Comparison of ENCODE assay signal across 10 cellular contexts in genomic region chr17:43791589-43791988, GRCh38. TPM values are rescaled to one million over a fixed set of nuclear protein-coding genes. Genes with fewer than 3 reads are reported as not detected.
DNase-seq lines count a peak whose midpoint lies in the region; ATAC-seq, FAIRE-seq and TF ChIP-seq lines count a peak whose summit lies in the region.
"Had no signal": no experiment of that assay in that cellular context is flagged by ENCODE, and none has a peak within 500 bp of the region (broad histone marks: within the 10 kb centered on the region; RNA-seq: fewer than 3 reads in every experiment).

No MANE protein-coding gene starts in this region.

- no peak for ATAC-seq in HG03025 (IDR thresholded peaks at IDR 0.05; ENCODE audit: low FRiP score, unreplicated experiment)

- FAIRE-seq in D721Med (lab: Jason Lieb, UNC): peak; percentile 61

- no peaks in the 10 kb centered on the region for H3K9me2 ChIP-seq in SK-N-SH

- H3K79me2 ChIP-seq in SK-N-SH (ENCODE audit: insufficient read depth): no peaks in the 10 kb centered on the region

- H4K20me1 ChIP-seq in SK-N-SH (ENCODE audit: insufficient read depth): no peaks in the 10 kb centered on the region

- peaks cover 6% of the 10 kb centered on the region for H3F3A ChIP-seq in SK-N-SH (replicated peaks; ENCODE audit: insufficient read depth)

- H3K27me3 ChIP-seq in SK-N-SH (ENCODE audit: insufficient read depth) (no peaks in the 10 kb centered on the region), adrenal gland (no peaks in the 10 kb centered on the region)

- no peaks in the 10 kb centered on the region for H3K4me1 Mint-ChIP-seq in chondrocyte (ENCODE audit: low read depth)

- no peak for TF ChIP-seq CTCF in D721Med (IDR thresholded peaks at IDR 0.05; ENCODE audit: insufficient read depth, missing control alignments)
- TF ChIP-seq CTCF in SK-N-SH (IDR thresholded peaks at IDR 0.05): no peak
- no peak for TF ChIP-seq CTCF in chondrocyte (IDR thresholded peaks at IDR 0.05)
- TF ChIP-seq CTCF in adrenal gland (IDR thresholded peaks at IDR 0.05): no peak

- H3K4me2 ChIP-seq in SK-N-SH: no peak overlapping the region

- H3K4me3 ChIP-seq in SK-N-SH (ENCODE audit: low read depth in 2 of 2, low read length in 1 of 2): no peak overlapping the region; a peak in 1 of 4 replicates
- H3K4me3 ChIP-seq in adrenal gland: no peak overlapping the region

- H3K36me3 ChIP-seq in SK-N-SH (replicated peaks in 1 of 2; ENCODE audit: control insufficient read depth in 1 of 2, insufficient read depth in 2 of 2, low read length in 1 of 2) (no peaks in the 10 kb centered on the region), adrenal gland (replicated peaks in 1 of 2) (no peaks in the 10 kb centered on the region)

- no peak for TF ChIP-seq POLR2A in adrenal gland (IDR thresholded peaks at IDR 0.05)

- intact Hi-C loops in adrenal gland (cut with DNase I): no loop called here

- peak overlapping the region; percentile 87 for H2AFZ ChIP-seq in SK-N-SH (ENCODE audit: low read depth)

- CTCF ChIA-PET in SK-N-SH (lab: Yijun Ruan, JAX): interaction anchor here (1.2 to 2.7 kb wide), 4 partner anchors 25 to 87 kb away, joined by 5 to 10 read pairs (median 8); partner anchors contain the start of gene CD300LG

- H3K27ac Mint-ChIP-seq in chondrocyte (ENCODE audit: unreplicated experiment): no peak overlapping the region

- H3K9me3 ChIP-seq in SK-N-SH (no peaks in the 10 kb centered on the region), adrenal gland (replicated peaks in 1 of 3) (no peaks in the 10 kb centered on the region)

- DNase-seq in D721Med (ENCODE audit: insufficient read length, low spot score): no peak
- peak; percentile 55 for DNase-seq in SK-N-SH
- peak; percentile 72 for DNase-seq in iPS-NIHi7 (ENCODE audit: extremely low spot score)
- no peak for DNase-seq in UCSD-AML1 (lab: John Stamatoyannopoulos, UW; ENCODE audit: unreplicated experiment)
- no peak for DNase-seq in chondrocyte (ENCODE audit: low spot score)
- no peak for DNase-seq in adrenal gland

- POLR2A ChIA-PET in SK-N-SH (lab: Yijun Ruan, JAX): no interaction called here

- no peaks in the 10 kb centered on the region for H3K27me3 Mint-ChIP-seq in chondrocyte (ENCODE audit: low read depth)

- WGBS in SK-N-SH (ENCODE audit: low lambda C conversion rate): 12% methylated on average over 3 of the region's 3 CpGs
- 4 to 17% (median 16%) methylated on average over 3 of the region's 3 CpGs for WGBS in adrenal gland, 4 donors

- H3K27ac ChIP-seq in SK-N-SH (ENCODE audit: low read depth in 2 of 2, low read length in 1 of 2) (no peak overlapping the region), adrenal gland (no peak overlapping the region)

- peaks cover 6% of the 10 kb centered on the region for H3K36me3 Mint-ChIP-seq in chondrocyte (ENCODE audit: low read depth)

- H3K9me3 Mint-ChIP-seq in chondrocyte (ENCODE audit: low read depth): peaks cover 22% of the 10 kb centered on the region

- no peak overlapping the region for H3K4me3 Mint-ChIP-seq in chondrocyte (ENCODE audit: unreplicated experiment)

- no peak overlapping the region for H3K9ac ChIP-seq in SK-N-SH

- TF ChIP-seq EP300 in Ishikawa (IDR thresholded peaks at IDR 0.05; ENCODE audit: borderline replicate concordance) (no peak), SK-N-SH (IDR thresholded peaks at IDR 0.05; ENCODE audit: borderline replicate concordance in 1 of 2, low read depth in 1 of 2, low read length in 1 of 2) (no peak)

- H3K4me1 ChIP-seq in SK-N-SH (ENCODE audit: control insufficient read depth in 1 of 2, insufficient read depth in 2 of 2, low read depth in 1 of 2, low read length in 1 of 2) (no peaks in the 10 kb centered on the region; a peak in 1 of 4 replicates), adrenal gland (replicated peaks in 1 of 2) (no peaks in the 10 kb centered on the region)

- TF ChIP-seq RAD21 in Ishikawa (IDR thresholded peaks at IDR 0.05; ENCODE audit: low read depth) (no peak), SK-N-SH (IDR thresholded peaks at IDR 0.05; ENCODE audit: low read length) (no peak)

TF ChIP-seq in Ishikawa, 13 proteins besides CTCF, POLR2A, EP300 and RAD21 (continues in another document):
- no peak for TF ChIP-seq EGR1 (IDR thresholded peaks at IDR 0.05)
- no peak for TF ChIP-seq ZBTB7A (IDR thresholded peaks at IDR 0.05; ENCODE audit: low read depth)
- peak; percentile 59 for TF ChIP-seq MAX (IDR thresholded peaks at IDR 0.05)

TF ChIP-seq in SK-N-SH, 30 proteins besides CTCF, POLR2A, EP300 and RAD21 (continues in another document):
- no peak for TF ChIP-seq FOSL2 (IDR thresholded peaks at IDR 0.05; ENCODE audit: borderline replicate concordance, low read depth)
- TF ChIP-seq NRF1 (IDR thresholded peaks at IDR 0.05; ENCODE audit: low read depth, low read length): no peak
- peak; percentile 41; the same call in 1 of the 2 replicates for TF ChIP-seq YY1 (IDR thresholded peaks at IDR 0.05; ENCODE audit: low read depth)
- TF ChIP-seq RXRA (IDR thresholded peaks at IDR 0.05; ENCODE audit: borderline replicate concordance, low read depth): no peak
- no peak for TF ChIP-seq SIN3A (IDR thresholded peaks at IDR 0.05; ENCODE audit: borderline replicate concordance, low read depth, low read length)
- TF ChIP-seq NFIC (IDR thresholded peaks at IDR 0.05; ENCODE audit: borderline replicate concordance): peak; percentile 23; the same call in 1 of the 2 replicates
- no peak for TF ChIP-seq EZH2phosphoT487 (IDR thresholded peaks at IDR 0.05; ENCODE audit: borderline replicate concordance, low read depth)
- TF ChIP-seq REST (IDR thresholded peaks at IDR 0.05; ENCODE audit: low read depth, low read length): no peak
- TF ChIP-seq IRF3 (IDR thresholded peaks at IDR 0.05; ENCODE audit: low read depth, low read length): no peak
- TF ChIP-seq RCOR1 (IDR thresholded peaks at IDR 0.05; ENCODE audit: low read length): 0 out of 2 replicates have a peak, but pooled peaks have one; percentile 37
- TF ChIP-seq RFX5 (IDR thresholded peaks at IDR 0.05; ENCODE audit: low read length): no peak
- no peak for TF ChIP-seq FOXM1 (IDR thresholded peaks at IDR 0.05; ENCODE audit: low read depth)

RNA-seq across cellular contexts. Expression of gene CFAP97D1, which starts 11.4 kb away (rescaled TPM):
- polyA plus RNA-seq in SK-N-SH (2012; rRNA removed): 0.02 TPM in 2 replicates
- 0.03 TPM in 1 of 2 replicates, not detected in the other for polyA plus RNA-seq in SK-N-SH (2012; cell fraction: cytosol; rRNA removed)
- polyA plus RNA-seq in SK-N-SH (2012; cell fraction: nucleus; rRNA removed): 0.01 and 0.04 TPM in 2 replicates
- not detected in 3 replicates for total RNA-seq in chondrocyte
- under 1 TPM in 1 of 8 donors, not detected in 7; 0.28 TPM for total RNA-seq in adrenal gland
- not detected for polyA plus RNA-seq in adrenal gland
- total RNA-seq: kidney epithelial cell; T-helper 2 cell treated with Interferon-gamma antibody and Interleukin-4, amounts not matched to agents 100 ng/mL and 5 ng/mL, for 36 hours had no signal

RNA-seq across cellular contexts. Expression of gene DUSP3, which starts 12.8 kb away (rescaled TPM):
- polyA plus RNA-seq in SK-N-SH (2012; rRNA removed) (31.5 and 39.7 TPM in 2 replicates), adrenal gland (100 to 1,000 TPM in 2 of 3 donors, 10 to 100 TPM in 1; 69.8 to 108 (median 104) TPM)
- polyA plus RNA-seq in SK-N-SH (2012; cell fraction: cytosol; rRNA removed): 28.3 and 29.9 TPM in 2 replicates
- polyA plus RNA-seq in SK-N-SH (2012; cell fraction: nucleus; rRNA removed): 45.7 and 61.0 TPM in 2 replicates
- total RNA-seq in chondrocyte (39.4 to 60.2 TPM (median 57.7 TPM) in 3 replicates), adrenal gland (100 to 1,000 TPM in 2 of 8 donors, 10 to 100 TPM in 6; 56.3 to 136 (median 79.5) TPM)

RNA-seq across cellular contexts. Expression of gene SOST, which starts 33.0 kb away (rescaled TPM):
- polyA plus RNA-seq in SK-N-SH (2012; rRNA removed) (not detected in 2 replicates), adrenal gland (not detected)
- polyA plus RNA-seq in SK-N-SH (2012; cell fraction: cytosol; rRNA removed): 0.01 TPM in 1 of 2 replicates, not detected in the other
- not detected in 2 replicates for polyA plus RNA-seq in SK-N-SH (2012; cell fraction: nucleus; rRNA removed)
- total RNA-seq in chondrocyte (not detected in 3 replicates), adrenal gland (not detected)
- total RNA-seq: kidney epithelial cell; T-helper 2 cell treated with Interferon-gamma antibody and Interleukin-4, amounts not matched to agents 100 ng/mL and 5 ng/mL, for 36 hours had no signal

RNA-seq across cellular contexts. Expression of gene MPP3, which starts 41.4 kb away (rescaled TPM):
- 12.5 and 14.1 TPM in 2 replicates for polyA plus RNA-seq in SK-N-SH (2012; rRNA removed)
- 3.9 and 6.1 TPM in 2 replicates for polyA plus RNA-seq in SK-N-SH (2012; cell fraction: cytosol; rRNA removed)
- polyA plus RNA-seq in SK-N-SH (2012; cell fraction: nucleus; rRNA removed): 77.4 and 80.4 TPM in 2 replicates
- total RNA-seq in chondrocyte: 13.3 to 15.6 TPM (median 14.4 TPM) in 3 replicates
- 10 to 100 TPM in 1 of 8 donors, 1 to 10 TPM in 5, under 1 TPM in 2; 0.60 to 10.6 (median 3.3) TPM for total RNA-seq in adrenal gland
- polyA plus RNA-seq in adrenal gland: 1 to 10 TPM; 2.5 to 7.6 (median 4.6) TPM
- total RNA-seq: T-helper 2 cell treated with Interferon-gamma antibody and Interleukin-4, amounts not matched to agents 100 ng/mL and 5 ng/mL, for 36 hours had no signal

RNA-seq across cellular contexts. Expression of gene CD300LG, which starts 55.4 kb away (rescaled TPM):
- polyA plus RNA-seq in SK-N-SH (2012; rRNA removed) (not detected in 2 replicates), adrenal gland (1 to 10 TPM; 1.2 to 7.3 (median 1.5) TPM)
- not detected in 2 replicates for polyA plus RNA-seq in SK-N-SH (2012; cell fraction: cytosol; rRNA removed)
- polyA plus RNA-seq in SK-N-SH (2012; cell fraction: nucleus; rRNA removed): not detected in 2 replicates
- total RNA-seq in chondrocyte (0.15 TPM in 1 of 3 replicates, not detected in the others), adrenal gland (1 to 10 TPM in 7 of 8 donors, under 1 TPM in 1; 0.78 to 5.2 (median 3.0) TPM)
- total RNA-seq: kidney epithelial cell; T-helper 2 cell treated with Interferon-gamma antibody and Interleukin-4, amounts not matched to agents 100 ng/mL and 5 ng/mL, for 36 hours had no signal

Comparison
In these comparisons a context has a peak if more than half of its experiments do, and no peak if none do; other contexts are left out.
1. DNase-seq: peak in SK-N-SH (single experiment) and iPS-NIHi7 (single experiment); none in D721Med (single experiment), UCSD-AML1 (single experiment), chondrocyte (single experiment) and adrenal gland (0 of 7).